ENCODE assay signal across 1 cellular context in the genomic region with DNA sequence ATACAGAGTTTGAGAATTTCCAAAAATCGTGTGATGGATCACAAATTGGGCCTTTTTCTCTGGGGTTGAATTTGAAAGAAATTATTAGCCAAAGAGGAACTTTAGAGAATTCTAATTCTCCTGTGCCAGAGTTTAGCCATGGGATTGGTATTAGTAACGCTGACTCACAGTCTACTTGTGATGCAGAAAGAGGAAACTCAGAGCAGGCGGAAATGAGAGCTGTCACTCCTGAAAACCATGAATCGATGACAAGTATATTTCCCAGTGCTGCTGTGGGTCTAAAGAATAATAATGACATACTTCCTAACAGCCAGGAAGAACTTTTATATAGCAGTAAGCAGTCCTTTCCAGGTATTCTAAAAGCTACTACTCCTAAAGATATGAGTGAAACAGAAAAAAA.
TF ChIP-seq lines count a peak whose summit lies in the region.

No MANE protein-coding gene starts in this region.

TF ChIP-seq in WTC11, 78 proteins besides CTCF, POLR2A, EP300 and RAD21 (continued from another document):
- TF ChIP-seq MLX (CRISPR knock-in tag; IDR thresholded peaks at IDR 0.05), result no peak
- no peak for TF ChIP-seq KAT7 (CRISPR knock-in tag; IDR thresholded peaks at IDR 0.05; ENCODE audit: borderline replicate concordance)
- TF ChIP-seq, protein P1, sequence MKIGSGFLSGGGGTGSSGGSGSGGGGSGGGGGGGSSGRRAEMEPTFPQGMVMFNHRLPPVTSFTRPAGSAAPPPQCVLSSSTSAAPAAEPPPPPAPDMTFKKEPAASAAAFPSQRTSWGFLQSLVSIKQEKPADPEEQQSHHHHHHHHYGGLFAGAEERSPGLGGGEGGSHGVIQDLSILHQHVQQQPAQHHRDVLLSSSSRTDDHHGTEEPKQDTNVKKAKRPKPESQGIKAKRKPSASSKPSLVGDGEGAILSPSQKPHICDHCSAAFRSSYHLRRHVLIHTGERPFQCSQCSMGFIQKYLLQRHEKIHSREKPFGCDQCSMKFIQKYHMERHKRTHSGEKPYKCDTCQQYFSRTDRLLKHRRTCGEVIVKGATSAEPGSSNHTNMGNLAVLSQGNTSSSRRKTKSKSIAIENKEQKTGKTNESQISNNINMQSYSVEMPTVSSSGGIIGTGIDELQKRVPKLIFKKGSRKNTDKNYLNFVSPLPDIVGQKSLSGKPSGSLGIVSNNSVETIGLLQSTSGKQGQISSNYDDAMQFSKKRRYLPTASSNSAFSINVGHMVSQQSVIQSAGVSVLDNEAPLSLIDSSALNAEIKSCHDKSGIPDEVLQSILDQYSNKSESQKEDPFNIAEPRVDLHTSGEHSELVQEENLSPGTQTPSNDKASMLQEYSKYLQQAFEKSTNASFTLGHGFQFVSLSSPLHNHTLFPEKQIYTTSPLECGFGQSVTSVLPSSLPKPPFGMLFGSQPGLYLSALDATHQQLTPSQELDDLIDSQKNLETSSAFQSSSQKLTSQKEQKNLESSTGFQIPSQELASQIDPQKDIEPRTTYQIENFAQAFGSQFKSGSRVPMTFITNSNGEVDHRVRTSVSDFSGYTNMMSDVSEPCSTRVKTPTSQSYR (CRISPR knock-in tag; IDR thresholded peaks at IDR 0.05), result no peak
